1 cellular context compared by ENCODE assay signal in genomic region chr16:878071-878784, GRCh38.
TF ChIP-seq lines count a peak whose summit lies in the region.

No MANE protein-coding gene starts in this region.

TF ChIP-seq in K562, 482 proteins besides CTCF, POLR2A, EP300 and RAD21 (continued from another document):
- TF ChIP-seq CTCFL (IDR thresholded peaks at IDR 0.05; ENCODE audit: borderline replicate concordance, insufficient read depth, low read depth, low read length, poor library complexity, severe bottlenecking): peak; percentile 71
- TF ChIP-seq ZHX1 (conservative IDR thresholded peaks at IDR 0.05; ENCODE audit: low read length): no peak
- TF ChIP-seq ZBTB9 (CRISPR knock-in tag; IDR thresholded peaks at IDR 0.05): no peak
- no peak for TF ChIP-seq U2AF1 (optimal IDR thresholded peaks at IDR 0.05; ENCODE audit: low read depth, low read length)
- TF ChIP-seq GABPA (tag; conservative IDR thresholded peaks at IDR 0.05; ENCODE audit: low read depth): no peak
- no peak for TF ChIP-seq BRCA1 (IDR thresholded peaks at IDR 0.05)
- TF ChIP-seq BRCA1 (CRISPR knock-in tag; IDR thresholded peaks at IDR 0.05): no peak
- no peak for TF ChIP-seq ZNF586 (CRISPR knock-in tag; conservative IDR thresholded peaks at IDR 0.05)
- TF ChIP-seq USF1 (CRISPR knock-in tag; IDR thresholded peaks at IDR 0.05): peak; percentile 47
- TF ChIP-seq, protein P1, sequence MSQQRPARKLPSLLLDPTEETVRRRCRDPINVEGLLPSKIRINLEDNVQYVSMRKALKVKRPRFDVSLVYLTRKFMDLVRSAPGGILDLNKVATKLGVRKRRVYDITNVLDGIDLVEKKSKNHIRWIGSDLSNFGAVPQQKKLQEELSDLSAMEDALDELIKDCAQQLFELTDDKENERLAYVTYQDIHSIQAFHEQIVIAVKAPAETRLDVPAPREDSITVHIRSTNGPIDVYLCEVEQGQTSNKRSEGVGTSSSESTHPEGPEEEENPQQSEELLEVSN (IDR thresholded peaks at IDR 0.05; ENCODE audit: borderline replicate concordance in 1 of 2, extremely low read depth in 1 of 2, insufficient read depth in 1 of 2, insufficient read length in 1 of 2, low read depth in 1 of 2, low read length in 1 of 2, poor library complexity in 1 of 2, severe bottlenecking in 1 of 2): no peak
TF ChIP-seq in K562: peak in this region for 6.
